In genomic region chr19:41479757-41480191, GRCh38 we compare ENCODE assay signal across 14 cellular contexts. TPM values are rescaled to one million over a fixed set of nuclear protein-coding genes. Genes with fewer than 3 reads are reported as not detected.
A peak's percentile ranks its signal among the peaks of the same experiment; 100 is the strongest.
DNase-seq lines count a peak whose midpoint lies in the region; ATAC-seq and TF ChIP-seq lines count a peak whose summit lies in the region.
"Had no signal": no experiment of that assay in that cellular context is flagged by ENCODE, and none has a peak within 500 bp of the region (broad histone marks: within the 10 kb centered on the region; RNA-seq: fewer than 3 reads in every experiment).

No MANE protein-coding gene starts in this region.

- no peak for TF ChIP-seq EP300 in stomach (IDR thresholded peaks at IDR 0.05)

- WGBS in adrenal gland, 4 donors, result 27 to 37% (median 31%) methylated on average over 7 to 8 of the region's 8 CpGs
- WGBS in stomach, 5 donors, result 56 to 64% (median 58%) methylated on average over 8 of the region's 8 CpGs

- TF ChIP-seq CTCF in adrenal gland (IDR thresholded peaks at IDR 0.05) (no peak), right atrium auricular region (IDR thresholded peaks at IDR 0.05) (no peak), stomach (IDR thresholded peaks at IDR 0.05) (no peak), dorsolateral prefrontal cortex (IDR thresholded peaks at IDR 0.05 in 54 of 56, conservative IDR thresholded peaks at IDR 0.05 in 2 of 56; ENCODE audit: low read depth in 1 of 56, partially characterized antibody in 56 of 56) (no peak)

- H3K9me3 ChIP-seq in adrenal gland (replicated peaks in 1 of 3) (no peaks in the 10 kb centered on the region), right atrium auricular region (no peaks in the 10 kb centered on the region), stomach (no peaks in the 10 kb centered on the region)

- intact Hi-C loops in adrenal gland (cut with DNase I), result no loop called here
- intact Hi-C loops in stomach (cut with DNase I; ENCODE audit: low total_unique reads), result no loop called here
- intact Hi-C loops in dorsolateral prefrontal cortex (cut with DNase I), result no loop called here

- DNase-seq in NCI-H2171 treated with DMSO at 0.1 percent for 48 hours (lab: John Stamatoyannopoulos, UW), result peak; percentile 0
- DNase-seq in NCI-H2171 (lab: John Stamatoyannopoulos, UW), result no peak
- peak; percentile 84 to 96 (median 95) for DNase-seq in adrenal gland
- DNase-seq in right atrium auricular region (ENCODE audit: low spot score), result peak; percentile 82
- DNase-seq in stomach, result no peak
- no peak for DNase-seq in dorsolateral prefrontal cortex
- DNase-seq in stimulated activated CD4-positive, alpha-beta T cell treated with anti-CD3 and anti-CD28 coated beads, Interleukin-4, amount 100 ng/mL, for 4 hours, result no peak
- DNase-seq: activated CD8-positive, alpha-beta T cell treated with anti-CD3 and anti-CD28 coated beads, Interleukin-2, amount 10 ng/mL, durations not matched to agents 7 days and 5 days; cerebellar nuclear complex; NCI-H187; T-helper 17 cell had no signal

- no peak for ATAC-seq in HG02642 (IDR thresholded peaks at IDR 0.05; ENCODE audit: poor library complexity, unreplicated experiment)
- ATAC-seq: activated CD8-positive, alpha-beta T cell treated with anti-CD3 and anti-CD28 coated beads, Interleukin-2, amount 10 ng/mL, durations not matched to agents 7 days and 5 days; GM23338; T-helper 17 cell had no signal

- H3K4me1 ChIP-seq in adrenal gland (replicated peaks in 1 of 2) (peaks cover 0 to 7% of the 10 kb centered on the region in 2 donors), right atrium auricular region (peaks cover 0 to 7% of the 10 kb centered on the region in 2 donors), stomach (no peaks in the 10 kb centered on the region)

- H3K36me3 ChIP-seq in adrenal gland (replicated peaks in 1 of 2) (no peaks in the 10 kb centered on the region), right atrium auricular region (no peaks in the 10 kb centered on the region), stomach (no peaks in the 10 kb centered on the region)

- H3K4me3 ChIP-seq in adrenal gland, result peak overlapping the region in 1 of 4 donors; percentile 30
- H3K4me3 ChIP-seq in right atrium auricular region, result peak overlapping the region in 1 of 2 donors; percentile 1
- no peak overlapping the region for H3K4me3 ChIP-seq in stomach
- H3K4me3 ChIP-seq in dorsolateral prefrontal cortex, result no peak overlapping the region
- H3K4me3 ChIP-seq: GM23338 had no signal

- peaks cover 6% of the 10 kb centered on the region for H3K27me3 ChIP-seq in adrenal gland
- no peaks in the 10 kb centered on the region for H3K27me3 ChIP-seq in right atrium auricular region
- peaks cover 0 to 61% (median 5%) of the 10 kb centered on the region in 3 donors for H3K27me3 ChIP-seq in stomach
- H3K27me3 ChIP-seq in dorsolateral prefrontal cortex, result peaks cover 0 to 67% (median 16%) of the 10 kb centered on the region in 45 donors

- peak in 1 of 2 donors; percentile 85 for TF ChIP-seq POLR2A in adrenal gland (IDR thresholded peaks at IDR 0.05)
- no peak for TF ChIP-seq POLR2A in stomach (IDR thresholded peaks at IDR 0.05)

- H3K27ac ChIP-seq in adrenal gland, result peak overlapping the region; percentile 34 to 90 (median 76)
- H3K27ac ChIP-seq in right atrium auricular region, result peak overlapping the region; percentile 63 to 66
- peak overlapping the region in 4 of 5 donors; percentile 26 to 57 (median 47) for H3K27ac ChIP-seq in stomach
- peak overlapping the region in 2 of 59 donors; percentile 2 to 48 for H3K27ac ChIP-seq in dorsolateral prefrontal cortex

RNA-seq across cellular contexts. Expression of gene ERICH4, which starts 36.8 kb away (rescaled TPM):
- total RNA-seq in adrenal gland (not detected), right atrium auricular region (not detected), stomach (not detected), dorsolateral prefrontal cortex (not detected)
- polyA plus RNA-seq in adrenal gland (under 1 TPM in 1 of 3 donors, not detected in 2; 0.10 TPM), stomach (not detected)
- total RNA-seq: activated CD8-positive, alpha-beta T cell treated with anti-CD3 and anti-CD28 coated beads, Interleukin-2, amount 10 ng/mL, durations not matched to agents 7 days and 5 days; GM23338; OCI-LY7; T-helper 17 cell had no signal
- polyA plus RNA-seq: GM23338 had no signal

RNA-seq across cellular contexts. Expression of gene DMAC2, which starts 40.1 kb away (rescaled TPM):
- total RNA-seq in adrenal gland, result 10 to 100 TPM; 35.5 to 60.9 (median 47.8) TPM
- 10 to 100 TPM; 30.7 to 50.1 (median 45.3) TPM for polyA plus RNA-seq in adrenal gland
- total RNA-seq in right atrium auricular region, result 10 to 100 TPM; 63.2 to 88.7 TPM
- 10 to 100 TPM in 4 of 5 donors, 1 to 10 TPM in 1; 8.2 to 50.0 (median 36.4) TPM for total RNA-seq in stomach
- 10 to 100 TPM; 44.1 to 50.9 (median 48.1) TPM for polyA plus RNA-seq in stomach
- total RNA-seq in dorsolateral prefrontal cortex, result 10 to 100 TPM; 29.5 to 57.2 (median 42.7) TPM

RNA-seq across cellular contexts. Expression of gene B3GNT8, which starts 52.6 kb away (rescaled TPM):
- total RNA-seq in adrenal gland, result 1 to 10 TPM in 6 of 8 donors, under 1 TPM in 2; 0.30 to 5.5 (median 2.0) TPM
- polyA plus RNA-seq in adrenal gland, result 1 to 10 TPM in 2 of 3 donors, under 1 TPM in 1; 0.15 to 3.5 (median 1.2) TPM
- total RNA-seq in right atrium auricular region, result 1 to 10 TPM; 1.9 to 4.5 TPM
- 100 to 1,000 TPM in 1 of 5 donors, 1 to 10 TPM in 1, under 1 TPM in 1, not detected in 2; 0.92 to 158 (median 1.7) TPM for total RNA-seq in stomach
- 1 to 10 TPM; 4.6 to 9.9 (median 6.1) TPM for polyA plus RNA-seq in stomach
- total RNA-seq in dorsolateral prefrontal cortex, result 1 to 10 TPM in 25 of 120 experiments, under 1 TPM in 64, not detected in 31; 0.19 to 2.9 (median 0.75) TPM

Comparison
In these comparisons a context has a peak if more than half of its experiments do, and no peak if none do; other contexts are left out.
1. DNase-seq: peak in NCI-H2171 treated with DMSO at 0.1 percent for 48 hours (single experiment), adrenal gland (7 of 7) and right atrium auricular region (single experiment); none in NCI-H2171 (single experiment), stomach (single experiment), dorsolateral prefrontal cortex (0 of 10) and stimulated activated CD4-positive, alpha-beta T cell treated with anti-CD3 and anti-CD28 coated beads, Interleukin-4, amount 100 ng/mL, for 4 hours (0 of 2).